Comparison of ENCODE assay signal across 1 cellular context in the genomic region with DNA sequence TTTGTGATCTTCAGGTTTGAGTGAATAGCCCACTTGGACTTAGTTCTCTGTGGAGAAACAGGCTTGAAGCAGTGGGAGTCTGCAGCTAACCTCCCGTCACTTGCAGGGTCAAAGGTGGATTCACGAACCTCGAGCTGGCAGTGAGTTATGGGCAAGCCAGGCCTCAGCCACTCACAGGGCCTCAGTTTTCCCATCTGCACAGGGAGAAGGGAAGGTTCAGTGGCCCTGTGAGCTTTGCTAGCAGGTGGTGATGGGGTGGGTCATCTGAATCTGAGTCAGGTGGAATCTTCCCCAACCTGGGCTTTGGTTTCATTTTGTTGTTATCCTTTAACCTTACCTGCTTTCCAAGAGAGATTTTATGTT.
TF ChIP-seq lines count a peak whose summit lies in the region.

No MANE protein-coding gene starts in this region.

TF ChIP-seq in IMR-90, 13 proteins besides CTCF, POLR2A, EP300 and RAD21 (continued from another document):
- TF ChIP-seq FOS (IDR thresholded peaks at IDR 0.05; ENCODE audit: low read depth, low read length) (no peak), NFE2L2 (IDR thresholded peaks at IDR 0.05; ENCODE audit: low read depth, low read length) (no peak)
